ENCODE assay signal across 25 cellular contexts in genomic region chr17:28969706-28970393, GRCh38. TPM values are rescaled to one million over a fixed set of nuclear protein-coding genes. Genes with fewer than 3 reads are reported as not detected.
"Had no signal": no experiment of that assay in that cellular context is flagged by ENCODE, and none has a peak within 500 bp of the region (broad histone marks: within the 10 kb centered on the region; RNA-seq: fewer than 3 reads in every experiment).

No MANE protein-coding gene starts in this region.

- H3K27me3 ChIP-seq: ovary, testis, upper lobe of left lung had no signal

- H3K4me1 ChIP-seq: psoas muscle had no signal

- H3K9me3 Mint-ChIP-seq: activated CD4-positive, alpha-beta T cell treated with anti-CD3 and anti-CD28 coated beads, Interleukin-2, amount 10 ng/mL, durations not matched to agents 24 days and 14 days; activated CD8-positive, alpha-beta T cell treated with anti-CD3 and anti-CD28 coated beads for 36 hours; activated naive CD4-positive, alpha-beta T cell treated with anti-CD3 and anti-CD28 coated beads for 36 hours; activated naive CD8-positive, alpha-beta T cell treated with anti-CD3 and anti-CD28 coated beads, Interleukin-2, amount 50 U/mL, for 24 hours; activated T-helper 2 cell treated with anti-CD3 and anti-CD28 coated beads, Interferon-gamma antibody, Interleukin-2, Interleukin-4, amounts not matched to agents 10 μg/mL and 5 μg/mL and 100 μg/mL, durations not matched to agents 14 hours and 24 hours and 36 hours; immature natural killer cell; neural crest cell; T-cell had no signal

- DNase-seq: activated CD4-positive, alpha-beta T cell treated with anti-CD3 and anti-CD28 coated beads, Interleukin-2, amount 10 ng/mL, durations not matched to agents 24 days and 14 days; activated CD8-positive, alpha-beta T cell treated with anti-CD3 and anti-CD28 coated beads for 36 hours; activated naive CD4-positive, alpha-beta T cell treated with anti-CD3 and anti-CD28 coated beads for 36 hours; activated naive CD8-positive, alpha-beta T cell treated with anti-CD3 and anti-CD28 coated beads, Interleukin-2, amount 50 U/mL, for 24 hours; activated T-cell treated with anti-CD3 and anti-CD28 coated beads, Interleukin-2, amount 50 U/mL, for 1 hour; cerebellar nuclear complex; effector CD4-positive, alpha-beta T cell; heart right ventricle; immature natural killer cell; kidney glomerular epithelial cell; left ventricle myocardium superior; ovary; stimulated activated CD4-positive, alpha-beta T cell treated with anti-CD3 and anti-CD28 coated beads, Interleukin-4, amount 100 ng/mL, for 1 hour; stomach; T-cell; T1000; testis; upper lobe of left lung had no signal

- H3K27ac Mint-ChIP-seq: activated CD4-positive, alpha-beta T cell treated with anti-CD3 and anti-CD28 coated beads, Interleukin-2, amount 10 ng/mL, durations not matched to agents 24 days and 14 days; activated CD8-positive, alpha-beta T cell treated with anti-CD3 and anti-CD28 coated beads for 36 hours; activated naive CD4-positive, alpha-beta T cell treated with anti-CD3 and anti-CD28 coated beads for 36 hours; activated naive CD8-positive, alpha-beta T cell treated with anti-CD3 and anti-CD28 coated beads, Interleukin-2, amount 50 U/mL, for 24 hours; activated T-helper 2 cell treated with anti-CD3 and anti-CD28 coated beads, Interferon-gamma antibody, Interleukin-2, Interleukin-4, amounts not matched to agents 10 μg/mL and 5 μg/mL and 100 μg/mL, durations not matched to agents 14 hours and 24 hours and 36 hours; T-cell had no signal

- ATAC-seq: activated CD8-positive, alpha-beta T cell treated with anti-CD3 and anti-CD28 coated beads for 36 hours; activated naive CD8-positive, alpha-beta T cell treated with anti-CD3 and anti-CD28 coated beads, Interleukin-2, amount 50 U/mL, for 24 hours; esophagus mucosa; left ventricle myocardium superior; T-cell had no signal

- H3K36me3 ChIP-seq: gastroesophageal sphincter, heart right ventricle, ovary, stomach, upper lobe of left lung had no signal

- H3K4me3 Mint-ChIP-seq: activated CD4-positive, alpha-beta T cell treated with anti-CD3 and anti-CD28 coated beads, Interleukin-2, amount 10 ng/mL, durations not matched to agents 24 days and 14 days; activated CD8-positive, alpha-beta T cell treated with anti-CD3 and anti-CD28 coated beads for 36 hours; activated naive CD4-positive, alpha-beta T cell treated with anti-CD3 and anti-CD28 coated beads for 36 hours; activated naive CD8-positive, alpha-beta T cell treated with anti-CD3 and anti-CD28 coated beads, Interleukin-2, amount 50 U/mL, for 24 hours; immature natural killer cell; neural crest cell; T-cell had no signal

- H3K4me2 ChIP-seq: smooth muscle cell had no signal

- H3K27ac ChIP-seq: gastroesophageal sphincter, heart right ventricle, ovary, psoas muscle, stomach, testis, upper lobe of left lung had no signal

- H3K4me3 ChIP-seq: gastroesophageal sphincter, heart right ventricle, ovary, psoas muscle, smooth muscle cell, stomach, testis, upper lobe of left lung had no signal

- H3K27me3 Mint-ChIP-seq: activated CD4-positive, alpha-beta T cell treated with anti-CD3 and anti-CD28 coated beads, Interleukin-2, amount 10 ng/mL, durations not matched to agents 24 days and 14 days; activated CD8-positive, alpha-beta T cell treated with anti-CD3 and anti-CD28 coated beads for 36 hours; activated naive CD8-positive, alpha-beta T cell treated with anti-CD3 and anti-CD28 coated beads, Interleukin-2, amount 50 U/mL, for 24 hours had no signal

- H3K36me3 Mint-ChIP-seq: immature natural killer cell, T-cell had no signal

- H3K9me3 ChIP-seq: gastroesophageal sphincter, heart right ventricle, ovary, psoas muscle, stomach, testis, upper lobe of left lung had no signal

- H3K4me1 Mint-ChIP-seq: activated naive CD8-positive, alpha-beta T cell treated with anti-CD3 and anti-CD28 coated beads, Interleukin-2, amount 50 U/mL, for 24 hours; immature natural killer cell had no signal

RNA-seq across cellular contexts. Expression of gene SEZ6, which starts 36.0 kb away (rescaled TPM):
- total RNA-seq: activated CD4-positive, alpha-beta T cell treated with anti-CD3 and anti-CD28 coated beads, Interleukin-2, amount 10 ng/mL, durations not matched to agents 24 days and 14 days; activated CD8-positive, alpha-beta T cell treated with anti-CD3 and anti-CD28 coated beads for 36 hours; activated naive CD4-positive, alpha-beta T cell treated with anti-CD3 and anti-CD28 coated beads for 36 hours; activated T-helper 2 cell treated with anti-CD3 and anti-CD28 coated beads, Interferon-gamma antibody, Interleukin-2, Interleukin-4, amounts not matched to agents 10 μg/mL and 5 μg/mL and 100 μg/mL, durations not matched to agents 14 hours and 24 hours and 36 hours; esophagus mucosa; heart right ventricle; left ventricle myocardium superior; ovary; psoas muscle; sciatic nerve; smooth muscle cell had no signal
- polyA plus RNA-seq: heart right ventricle, ovary, smooth muscle cell had no signal
